8 cellular contexts compared by ENCODE assay signal in genomic region chr22:50481045-50481439, GRCh38. TPM values are rescaled to one million over a fixed set of nuclear protein-coding genes. Genes with fewer than 3 reads are reported as not detected.
A peak's percentile ranks its signal among the peaks of the same experiment; 100 is the strongest.
DNase-seq lines count a peak whose midpoint lies in the region; ATAC-seq and TF ChIP-seq lines count a peak whose summit lies in the region.

No MANE protein-coding gene starts in this region.

- no peaks in the 10 kb centered on the region for H3K9me2 ChIP-seq in SK-N-SH

- H3K27me3 ChIP-seq in SK-N-SH (ENCODE audit: insufficient read depth), result peaks cover 10% of the 10 kb centered on the region; the same call in 1 of the 2 replicates
- peaks cover 4% of the 10 kb centered on the region; the same call in 1 of the 2 replicates for H3K27me3 ChIP-seq in iPS DF 6.9 (ENCODE audit: control insufficient read depth, insufficient read depth, low read length)

- H3F3A ChIP-seq in SK-N-SH (replicated peaks; ENCODE audit: insufficient read depth), result no peaks in the 10 kb centered on the region

- CTCF ChIA-PET in SK-N-SH (lab: Yijun Ruan, JAX), result interaction anchor here (1.0 to 1.4 kb wide), 2 partner anchors 10 to 17 kb away, joined by 3 read pairs; no protein-coding TSS in a partner anchor
- CTCF ChIA-PET in activated CD4-positive, alpha-beta memory T cell treated with anti-CD3 and anti-CD28 coated beads for 36 hours (lab: Charles Lee), result interaction anchor here (2.7 kb wide), 1 partner anchor 17 kb away, joined by 15 read pairs; no protein-coding TSS in a partner anchor

- TF ChIP-seq EP300 in SK-N-SH (IDR thresholded peaks at IDR 0.05; ENCODE audit: borderline replicate concordance in 1 of 2, low read depth in 1 of 2, low read length in 1 of 2), result no peak

- H3K4me1 Mint-ChIP-seq in activated CD4-positive, alpha-beta memory T cell treated with anti-CD3 and anti-CD28 coated beads for 36 hours (ENCODE audit: low read depth), result peaks cover 3% of the 10 kb centered on the region
- H3K4me1 Mint-ChIP-seq in stimulated activated memory B cell treated with anti-CD40 and anti-IgM and Interleukin-4, amounts not matched to agents 10 μg/mL and 1 μg/mL and 100 μg/mL, for 72 hours, result peaks cover 28% of the 10 kb centered on the region

- H4K20me1 ChIP-seq in SK-N-SH (ENCODE audit: insufficient read depth), result no peaks in the 10 kb centered on the region

- no peaks in the 10 kb centered on the region for H3K9me3 Mint-ChIP-seq in activated CD4-positive, alpha-beta memory T cell treated with anti-CD3 and anti-CD28 coated beads for 36 hours
- H3K9me3 Mint-ChIP-seq in stimulated activated memory B cell treated with anti-CD40 and anti-IgM and Interleukin-4, amounts not matched to agents 10 μg/mL and 1 μg/mL and 100 μg/mL, for 72 hours, result no peaks in the 10 kb centered on the region

- ATAC-seq in SK-N-SH treated with all-trans-retinoic acid at 6 μM for 48 hours (no peak), HG02973 (IDR thresholded peaks at IDR 0.05; ENCODE audit: unreplicated experiment) (no peak), GM18498 (IDR thresholded peaks at IDR 0.05; ENCODE audit: unreplicated experiment) (no peak)
- ATAC-seq in stimulated activated memory B cell treated with anti-CD40 and anti-IgM and Interleukin-4, amounts not matched to agents 10 μg/mL and 1 μg/mL and 100 μg/mL, for 72 hours, result peak; percentile 9

- TF ChIP-seq RAD21 in SK-N-SH (IDR thresholded peaks at IDR 0.05; ENCODE audit: low read length), result no peak

- H3K9ac ChIP-seq in SK-N-SH, result no peak overlapping the region

- H3K4me1 ChIP-seq in SK-N-SH (ENCODE audit: control insufficient read depth in 1 of 2, insufficient read depth in 2 of 2, low read depth in 1 of 2, low read length in 1 of 2), result peaks cover 0 to 2% of the 10 kb centered on the region in 2 experiments; a peak in 1 of 4 replicates
- H3K4me1 ChIP-seq in iPS DF 6.9 (ENCODE audit: control insufficient read depth, insufficient read depth, low read length), result no peaks in the 10 kb centered on the region

- no peak overlapping the region for H2AFZ ChIP-seq in SK-N-SH (ENCODE audit: low read depth)

- no peaks in the 10 kb centered on the region for H3K79me2 ChIP-seq in SK-N-SH (ENCODE audit: insufficient read depth)

- no peak overlapping the region for H3K27ac Mint-ChIP-seq in activated CD4-positive, alpha-beta memory T cell treated with anti-CD3 and anti-CD28 coated beads for 36 hours
- no peak overlapping the region for H3K27ac Mint-ChIP-seq in stimulated activated memory B cell treated with anti-CD40 and anti-IgM and Interleukin-4, amounts not matched to agents 10 μg/mL and 1 μg/mL and 100 μg/mL, for 72 hours

- H3K4me3 Mint-ChIP-seq in activated CD4-positive, alpha-beta memory T cell treated with anti-CD3 and anti-CD28 coated beads for 36 hours, result peak overlapping the region; percentile 62
- peak overlapping the region; percentile 29 for H3K4me3 Mint-ChIP-seq in stimulated activated memory B cell treated with anti-CD40 and anti-IgM and Interleukin-4, amounts not matched to agents 10 μg/mL and 1 μg/mL and 100 μg/mL, for 72 hours

- POLR2A ChIA-PET in SK-N-SH (lab: Yijun Ruan, JAX), result interaction anchor here (1.8 kb wide), 1 partner anchor 45 kb away, joined by 5 read pairs; the partner anchor contains the start of gene SCO2
- POLR2A ChIA-PET in activated CD4-positive, alpha-beta memory T cell treated with anti-CD3 and anti-CD28 coated beads for 36 hours (lab: Charles Lee), result interaction anchor here (1.0 kb wide), 1 partner anchor 44 kb away, joined by 4 read pairs; the partner anchor contains the start of gene SCO2

- H3K36me3 ChIP-seq in SK-N-SH (replicated peaks in 1 of 2; ENCODE audit: control insufficient read depth in 1 of 2, insufficient read depth in 2 of 2, low read length in 1 of 2) (no peaks in the 10 kb centered on the region), iPS DF 6.9 (ENCODE audit: control insufficient read depth, insufficient read depth, low read length) (peaks cover 3% of the 10 kb centered on the region; the same call in 1 of the 2 replicates)

- no peak for DNase-seq in SK-N-SH
- DNase-seq in activated CD4-positive, alpha-beta memory T cell treated with anti-CD3 and anti-CD28 coated beads for 36 hours, result no peak
- DNase-seq in iPS DF 6.9 (ENCODE audit: low read depth, low spot score), result no peak
- DNase-seq in NCI-H1694 treated with DMSO at 0.1 percent for 48 hours (lab: John Stamatoyannopoulos, UW), result no peak

- no peak for TF ChIP-seq CTCF in SK-N-SH (IDR thresholded peaks at IDR 0.05)

- peaks cover 3% of the 10 kb centered on the region for H3K27me3 Mint-ChIP-seq in activated CD4-positive, alpha-beta memory T cell treated with anti-CD3 and anti-CD28 coated beads for 36 hours
- peaks cover 15% of the 10 kb centered on the region for H3K27me3 Mint-ChIP-seq in stimulated activated memory B cell treated with anti-CD40 and anti-IgM and Interleukin-4, amounts not matched to agents 10 μg/mL and 1 μg/mL and 100 μg/mL, for 72 hours

- peak overlapping the region; percentile 44 to 48; a peak in 3 of 4 replicates for H3K4me3 ChIP-seq in SK-N-SH (ENCODE audit: low read depth in 2 of 2, low read length in 1 of 2)
- peak overlapping the region; percentile 83 for H3K4me3 ChIP-seq in iPS DF 6.9 (ENCODE audit: low read length)

- no peaks in the 10 kb centered on the region for H3K9me3 ChIP-seq in SK-N-SH
- H3K9me3 ChIP-seq in iPS DF 6.9 (ENCODE audit: control insufficient read depth, insufficient read depth, low read length), result no peaks in the 10 kb centered on the region

- intact Hi-C loops in activated CD4-positive, alpha-beta memory T cell treated with anti-CD3 and anti-CD28 coated beads for 36 hours (cut with micrococcal nuclease), result no loop called here

- H3K36me3 Mint-ChIP-seq in activated CD4-positive, alpha-beta memory T cell treated with anti-CD3 and anti-CD28 coated beads for 36 hours, result peaks cover 2% of the 10 kb centered on the region
- no peaks in the 10 kb centered on the region for H3K36me3 Mint-ChIP-seq in stimulated activated memory B cell treated with anti-CD40 and anti-IgM and Interleukin-4, amounts not matched to agents 10 μg/mL and 1 μg/mL and 100 μg/mL, for 72 hours

- no peak overlapping the region for H3K27ac ChIP-seq in SK-N-SH (ENCODE audit: low read depth in 2 of 2, low read length in 1 of 2)
- H3K27ac ChIP-seq in iPS DF 6.9 (ENCODE audit: low read length), result no peak overlapping the region

- WGBS in SK-N-SH (ENCODE audit: low lambda C conversion rate), result no CpG with 5 or more reads among the region's 45 CpGs
- WGBS in iPS DF 6.9 (ENCODE audit: insufficient coverage, insufficient read length), result no CpG with 5 or more reads among the region's 45 CpGs

- peak overlapping the region; percentile 37; the same call in 1 of the 2 replicates for H3K4me2 ChIP-seq in SK-N-SH

TF ChIP-seq in SK-N-SH, 30 proteins besides CTCF, POLR2A, EP300 and RAD21:
- no peak for TF ChIP-seq YY1 (IDR thresholded peaks at IDR 0.05; ENCODE audit: low read depth)
- TF ChIP-seq ELF1 (IDR thresholded peaks at IDR 0.05), result no peak
- TF ChIP-seq CHD2 (IDR thresholded peaks at IDR 0.05; ENCODE audit: low read length, partially characterized antibody), result no peak
- no peak for TF ChIP-seq NRF1 (IDR thresholded peaks at IDR 0.05; ENCODE audit: low read depth, low read length)
- TF ChIP-seq FOXJ3 (CRISPR knock-in tag; IDR thresholded peaks at IDR 0.05), result no peak

TF ChIP-seq in SK-N-SH treated with all-trans-retinoic acid at 6 μM for 48 hours, 23 proteins besides CTCF, POLR2A, EP300 and RAD21 (continues in another document):
- TF ChIP-seq ZC3H10 (CRISPR knock-in tag; IDR thresholded peaks at IDR 0.05), result no peak
- TF ChIP-seq, protein P1, sequence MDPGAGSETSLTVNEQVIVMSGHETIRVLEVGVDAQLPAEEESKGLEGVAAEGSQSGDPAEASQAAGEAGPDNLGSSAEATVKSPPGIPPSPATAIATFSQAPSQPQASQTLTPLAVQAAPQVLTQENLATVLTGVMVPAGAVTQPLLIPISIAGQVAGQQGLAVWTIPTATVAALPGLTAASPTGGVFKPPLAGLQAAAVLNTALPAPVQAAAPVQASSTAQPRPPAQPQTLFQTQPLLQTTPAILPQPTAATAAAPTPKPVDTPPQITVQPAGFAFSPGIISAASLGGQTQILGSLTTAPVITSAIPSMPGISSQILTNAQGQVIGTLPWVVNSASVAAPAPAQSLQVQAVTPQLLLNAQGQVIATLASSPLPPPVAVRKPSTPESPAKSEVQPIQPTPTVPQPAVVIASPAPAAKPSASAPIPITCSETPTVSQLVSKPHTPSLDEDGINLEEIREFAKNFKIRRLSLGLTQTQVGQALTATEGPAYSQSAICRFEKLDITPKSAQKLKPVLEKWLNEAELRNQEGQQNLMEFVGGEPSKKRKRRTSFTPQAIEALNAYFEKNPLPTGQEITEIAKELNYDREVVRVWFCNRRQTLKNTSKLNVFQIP (CRISPR knock-in tag; IDR thresholded peaks at IDR 0.05; ENCODE audit: borderline replicate concordance, low read depth), result no peak

RNA-seq across cellular contexts. Expression of gene ADM2, which starts 0.3 kb away (rescaled TPM):
- polyA plus RNA-seq in SK-N-SH (2012; rRNA removed), result 0.49 and 0.61 TPM in 2 replicates
- 0.42 and 0.54 TPM in 2 replicates for polyA plus RNA-seq in SK-N-SH (2012; cell fraction: cytosol; rRNA removed)
- polyA plus RNA-seq in SK-N-SH (2012; cell fraction: nucleus; rRNA removed), result 1.4 TPM in 2 replicates
- total RNA-seq in activated CD4-positive, alpha-beta memory T cell treated with anti-CD3 and anti-CD28 coated beads for 36 hours, result 1 to 10 TPM; 7.3 to 7.4 TPM

RNA-seq across cellular contexts. Expression of gene MIOX, which starts 5.6 kb away (rescaled TPM):
- 0.05 and 0.06 TPM in 2 replicates for polyA plus RNA-seq in SK-N-SH (2012; rRNA removed)
- polyA plus RNA-seq in SK-N-SH (2012; cell fraction: cytosol; rRNA removed), result not detected in 2 replicates
- 0.27 and 0.43 TPM in 2 replicates for polyA plus RNA-seq in SK-N-SH (2012; cell fraction: nucleus; rRNA removed)
- total RNA-seq in activated CD4-positive, alpha-beta memory T cell treated with anti-CD3 and anti-CD28 coated beads for 36 hours, result under 1 TPM; 0.39 to 0.59 TPM

RNA-seq across cellular contexts. Expression of gene SBF1, which starts 6.2 kb away (rescaled TPM):
- 24.2 and 29.1 TPM in 2 replicates for polyA plus RNA-seq in SK-N-SH (2012; rRNA removed)
- 7.5 and 15.9 TPM in 2 replicates for polyA plus RNA-seq in SK-N-SH (2012; cell fraction: cytosol; rRNA removed)
- polyA plus RNA-seq in SK-N-SH (2012; cell fraction: nucleus; rRNA removed), result 95.7 and 113 TPM in 2 replicates
- total RNA-seq in activated CD4-positive, alpha-beta memory T cell treated with anti-CD3 and anti-CD28 coated beads for 36 hours, result 100 to 1,000 TPM; 110 to 112 TPM

RNA-seq across cellular contexts. Expression of gene LMF2, which starts 26.5 kb away (rescaled TPM):
- polyA plus RNA-seq in SK-N-SH (2012; rRNA removed), result 34.3 and 42.8 TPM in 2 replicates
- 5.5 and 11.9 TPM in 2 replicates for polyA plus RNA-seq in SK-N-SH (2012; cell fraction: cytosol; rRNA removed)
- polyA plus RNA-seq in SK-N-SH (2012; cell fraction: nucleus; rRNA removed), result 235 and 240 TPM in 2 replicates
- 10 to 100 TPM; 62.1 to 63.8 TPM for total RNA-seq in activated CD4-positive, alpha-beta memory T cell treated with anti-CD3 and anti-CD28 coated beads for 36 hours

RNA-seq across cellular contexts. Expression of gene NCAPH2, which starts 27.0 kb away (rescaled TPM):
- polyA plus RNA-seq in SK-N-SH (2012; rRNA removed), result 21.1 and 22.4 TPM in 2 replicates
- polyA plus RNA-seq in SK-N-SH (2012; cell fraction: cytosol; rRNA removed), result 8.0 and 12.9 TPM in 2 replicates
- polyA plus RNA-seq in SK-N-SH (2012; cell fraction: nucleus; rRNA removed), result 54.6 and 65.2 TPM in 2 replicates
- 100 to 1,000 TPM; 134 to 138 TPM for total RNA-seq in activated CD4-positive, alpha-beta memory T cell treated with anti-CD3 and anti-CD28 coated beads for 36 hours
